ENCODE assay signal across 8 cellular contexts in the genomic region with DNA sequence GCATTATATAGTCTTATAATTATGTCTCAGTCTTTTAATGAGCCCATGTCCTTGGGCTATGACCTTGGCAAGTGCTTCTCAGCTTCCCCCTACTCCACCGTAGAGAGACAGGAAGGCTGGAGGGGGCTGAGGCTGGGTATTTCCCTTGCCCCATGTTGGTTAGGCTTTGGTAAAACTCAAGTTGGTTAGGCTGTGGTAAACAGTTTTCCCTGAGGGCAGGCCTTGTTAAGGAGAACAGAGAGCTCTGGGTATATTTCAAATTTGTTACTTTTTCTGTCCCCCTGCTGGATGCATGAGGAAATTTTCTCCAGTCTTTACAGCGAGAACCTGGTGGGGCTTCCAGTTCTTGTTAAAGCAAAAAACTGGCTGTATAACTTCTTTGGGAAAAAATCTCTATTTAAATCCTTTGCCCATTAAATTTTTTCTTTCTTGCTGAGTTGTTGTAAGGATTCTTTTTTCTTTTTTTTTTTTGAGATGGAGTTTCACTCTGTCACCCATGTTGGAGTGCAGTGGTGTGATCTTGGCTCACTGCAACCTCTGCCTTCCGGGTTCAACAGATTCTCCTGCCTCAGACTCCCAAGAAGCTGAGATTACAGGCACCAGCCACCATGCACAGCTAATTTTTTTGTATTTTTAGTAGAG. TPM values are rescaled to one million over a fixed set of nuclear protein-coding genes. Genes with fewer than 3 reads are reported as not detected.
DNase-seq lines count a peak whose midpoint lies in the region; ATAC-seq, FAIRE-seq and TF ChIP-seq lines count a peak whose summit lies in the region.

No MANE protein-coding gene starts in this region.

- H3K4me2 ChIP-seq in HepG2 (ENCODE audit: low read depth, low read length) = no peak overlapping the region

- BruUV-seq in HepG2 (replicated peaks; lab: Mats Ljungman, UMichigan) = no TSS peak

- peak; percentile 59 for DNase-seq in EH (ENCODE audit: low read depth)
- DNase-seq in NCI-H748 (lab: John Stamatoyannopoulos, UW; ENCODE audit: unreplicated experiment) = peak; percentile 35
- peak; percentile 43 for DNase-seq in astrocyte of the spinal cord (ENCODE audit: low read depth, low spot score)
- DNase-seq in HepG2 (ENCODE audit: low spot score) = peak; percentile 41
- no peak for DNase-seq in NCI-H1417 treated with DMSO at 0.1 percent for 48 hours (lab: John Stamatoyannopoulos, UW)
- no peak for DNase-seq in NCI-H2081 treated with DMSO at 0.1 percent for 48 hours (lab: John Stamatoyannopoulos, UW)
- DNase-seq in GDM1 (lab: John Stamatoyannopoulos, UW) = no peak

- TF ChIP-seq RAD21 in HepG2 (CRISPR knock-in tag; IDR thresholded peaks at IDR 0.05) = no peak; the same call in 1 of the 2 replicates

- in situ Hi-C loops in astrocyte of the spinal cord (cut with HindIII; ENCODE audit: low sequenced_read_pairs) = no loop called here
- in situ Hi-C loops in HepG2 (cut with HindIII; ENCODE audit: extremely low pct_ligation_motif_present, low pct_unique_long_range_greater_than_20kb) = no loop called here

- WGBS in HepG2 (ENCODE audit: low lambda C conversion rate) = 45% methylated on average over 3 of the region's 3 CpGs

- no peaks in the 10 kb centered on the region for H4K20me1 ChIP-seq in HepG2 (ENCODE audit: insufficient read depth, low read length)

- FAIRE-seq in HepG2 (lab: Jason Lieb, UNC) = no peak

- no peaks in the 10 kb centered on the region for H3K36me3 ChIP-seq in HepG2 (replicated peaks in 1 of 2; ENCODE audit: control insufficient read depth in 1 of 2, insufficient read depth in 2 of 2, low read length in 2 of 2)

- H3K4me3 ChIP-seq in astrocyte of the spinal cord (ENCODE audit: low read depth, low read length) (no peak overlapping the region), HepG2 (replicated peaks in 1 of 3; ENCODE audit: insufficient read depth in 1 of 3, low read depth in 2 of 3, low read length in 3 of 3) (no peak overlapping the region)

- no peak for TF ChIP-seq POLR2A in HepG2 (IDR thresholded peaks at IDR 0.05; ENCODE audit: insufficient read depth in 1 of 2, low read depth in 2 of 2, low read length in 2 of 2)

- H3K79me2 ChIP-seq in HepG2 (ENCODE audit: insufficient read depth, low read length) = no peaks in the 10 kb centered on the region

- intact Hi-C loops in HepG2 (cut with micrococcal nuclease; ENCODE audit: unreplicated experiment) = loop anchor here (5.0 kb wide), 2 partner anchors 66 to 136 kb away; partner anchors contain the start of genes ILK and RRP8

- H3K9ac ChIP-seq in HepG2 (ENCODE audit: insufficient read depth, low read depth, low read length) = no peak overlapping the region

- ATAC-seq in GM21381 (IDR thresholded peaks at IDR 0.05; ENCODE audit: unreplicated experiment) (peak; percentile 56), HepG2 (peak; percentile 83)

- CTCF ChIA-PET in HepG2 (lab: Yijun Ruan, JAX; ENCODE audit: low intra/inter-chr PET ratio, low total read pairs) = interaction anchor here (0.8 to 1.5 kb wide), 3 partner anchors 64 to 139 kb away, joined by 3 to 9 read pairs (median 4); partner anchors contain the start of genes ILK and RRP8

- POLR2A ChIA-PET in HepG2 (lab: Yijun Ruan, JAX) = interaction anchor here (1.0 to 1.2 kb wide), 2 partner anchors 15 to 49 kb away, joined by 5 to 7 read pairs; partner anchors contain the start of genes MRPL17 and TPP1

- TF ChIP-seq EP300 in HepG2 (IDR thresholded peaks at IDR 0.05; ENCODE audit: low read depth in 2 of 2, low read length in 2 of 2) (no peak), HepG2 (CRISPR knock-in tag; IDR thresholded peaks at IDR 0.05; ENCODE audit: borderline replicate concordance) (no peak)

- TF ChIP-seq CTCF in astrocyte of the spinal cord (IDR thresholded peaks at IDR 0.05; ENCODE audit: low read depth, low read length) (peak; percentile 56), HepG2 (CRISPR knock-in tag; IDR thresholded peaks at IDR 0.05) (peak; percentile 43)

- H3K9me3 ChIP-seq in HepG2 (ENCODE audit: low read length) = no peaks in the 10 kb centered on the region

- peak overlapping the region; percentile 11 for H2AFZ ChIP-seq in HepG2 (ENCODE audit: low read length)

- H3K4me1 ChIP-seq in HepG2 (ENCODE audit: insufficient read depth, low read length) = no peaks in the 10 kb centered on the region

- peaks cover 0 to 13% of the 10 kb centered on the region in 2 experiments; a peak in 2 of 5 replicates for H3K27me3 ChIP-seq in HepG2 (ENCODE audit: control insufficient read depth in 1 of 2, insufficient read depth in 2 of 2, low read length in 2 of 2)

- no peak overlapping the region for H3K27ac ChIP-seq in HepG2 (ENCODE audit: extremely low read length, insufficient read depth, low read length)

RNA-seq across cellular contexts. Expression of gene DCHS1, which starts 12.2 kb away (rescaled TPM):
- total RNA-seq in HepG2 (2016; rRNA removed; fragmentation: Illumina TruSeq; extraction: Trizol) = under 0.01 TPM in 1 of 2 replicates, not detected in the other
- total RNA-seq in HepG2 (2016; cell fraction: cytosol; rRNA removed; fragmentation: Illumina TruSeq; extraction: Trizol; ENCODE audit: low read depth) = not detected in 2 replicates
- not detected in 2 replicates for total RNA-seq in HepG2 (2016; cell fraction: insoluble cytoplasmic fraction; rRNA removed; fragmentation: Illumina TruSeq; extraction: Trizol)
- total RNA-seq in HepG2 (2016; cell fraction: membrane; rRNA removed; fragmentation: Illumina TruSeq; extraction: Trizol) = not detected in 2 replicates
- total RNA-seq in HepG2 (2016; cell fraction: nucleus; rRNA removed; fragmentation: Illumina TruSeq; extraction: Trizol) = 0.06 TPM in 1 of 2 replicates, not detected in the other
- polyA plus RNA-seq in HepG2 (2011; rRNA removed) = 0.01 and 0.03 TPM in 2 replicates
- polyA plus RNA-seq in HepG2 (2011; cell fraction: cytosol; rRNA removed) = 0.01 TPM in 2 replicates
- 0.08 and 0.12 TPM in 2 replicates for polyA plus RNA-seq in HepG2 (2011; cell fraction: nucleus; rRNA removed)
- 0.03 and 0.09 TPM in 2 replicates for polyA plus RNA-seq in HepG2 (2012)
- not detected in 2 replicates for polyA plus RNA-seq in HepG2 (2016; cell fraction: cytosol; fragmentation: Illumina TruSeq; extraction: Trizol; ENCODE audit: low read depth)
- not detected in 2 replicates for polyA plus RNA-seq in HepG2 (2016; cell fraction: insoluble cytoplasmic fraction; fragmentation: Illumina TruSeq; extraction: Trizol; ENCODE audit: low read depth)
- polyA plus RNA-seq in HepG2 (2016; cell fraction: membrane; fragmentation: Illumina TruSeq; extraction: Trizol; ENCODE audit: low read depth) = not detected in 2 replicates
- not detected in 2 replicates for polyA plus RNA-seq in HepG2 (2016; cell fraction: nucleus; fragmentation: Illumina TruSeq; extraction: Trizol; ENCODE audit: insufficient read depth, low read depth)
- 0.07 and 0.16 TPM in 2 replicates for polyA minus RNA-seq in HepG2 (2011; rRNA and poly(A)+ RNA removed; ENCODE audit: low replicate concordance)
- 0.10 TPM in 1 of 2 replicates, not detected in the other for polyA minus RNA-seq in HepG2 (2011; cell fraction: cytosol; rRNA and poly(A)+ RNA removed)
- 0.12 and 0.13 TPM in 2 replicates for polyA minus RNA-seq in HepG2 (2011; cell fraction: nucleus; rRNA and poly(A)+ RNA removed)

RNA-seq across cellular contexts. Expression of gene MRPL17, which starts 15.3 kb away (rescaled TPM):
- total RNA-seq in HepG2 (2016; rRNA removed; fragmentation: Illumina TruSeq; extraction: Trizol) = 90.0 and 97.9 TPM in 2 replicates
- total RNA-seq in HepG2 (2016; cell fraction: cytosol; rRNA removed; fragmentation: Illumina TruSeq; extraction: Trizol; ENCODE audit: low read depth) = 29.1 and 29.3 TPM in 2 replicates
- total RNA-seq in HepG2 (2016; cell fraction: insoluble cytoplasmic fraction; rRNA removed; fragmentation: Illumina TruSeq; extraction: Trizol) = 79.3 and 102 TPM in 2 replicates
- total RNA-seq in HepG2 (2016; cell fraction: membrane; rRNA removed; fragmentation: Illumina TruSeq; extraction: Trizol) = 33.0 and 35.7 TPM in 2 replicates
- 31.5 and 38.4 TPM in 2 replicates for total RNA-seq in HepG2 (2016; cell fraction: nucleus; rRNA removed; fragmentation: Illumina TruSeq; extraction: Trizol)
- 53.7 and 59.4 TPM in 2 replicates for polyA plus RNA-seq in HepG2 (2011; rRNA removed)
- 36.2 and 46.4 TPM in 2 replicates for polyA plus RNA-seq in HepG2 (2011; cell fraction: cytosol; rRNA removed)
- polyA plus RNA-seq in HepG2 (2011; cell fraction: nucleus; rRNA removed) = 17.6 and 20.3 TPM in 2 replicates
- polyA plus RNA-seq in HepG2 (2012) = 27.7 and 47.0 TPM in 2 replicates
- 24.1 and 27.6 TPM in 2 replicates for polyA plus RNA-seq in HepG2 (2016; cell fraction: cytosol; fragmentation: Illumina TruSeq; extraction: Trizol; ENCODE audit: low read depth)
- 114 and 118 TPM in 2 replicates for polyA plus RNA-seq in HepG2 (2016; cell fraction: insoluble cytoplasmic fraction; fragmentation: Illumina TruSeq; extraction: Trizol; ENCODE audit: low read depth)
- polyA plus RNA-seq in HepG2 (2016; cell fraction: membrane; fragmentation: Illumina TruSeq; extraction: Trizol; ENCODE audit: low read depth) = 26.3 and 30.4 TPM in 2 replicates
- polyA plus RNA-seq in HepG2 (2016; cell fraction: nucleus; fragmentation: Illumina TruSeq; extraction: Trizol; ENCODE audit: insufficient read depth, low read depth) = 68.9 and 72.4 TPM in 2 replicates
- polyA minus RNA-seq in HepG2 (2011; rRNA and poly(A)+ RNA removed; ENCODE audit: low replicate concordance) = 33.6 and 93.6 TPM in 2 replicates
- polyA minus RNA-seq in HepG2 (2011; cell fraction: cytosol; rRNA and poly(A)+ RNA removed) = 22.0 and 32.7 TPM in 2 replicates
- polyA minus RNA-seq in HepG2 (2011; cell fraction: nucleus; rRNA and poly(A)+ RNA removed) = 27.2 and 31.0 TPM in 2 replicates

RNA-seq across cellular contexts. Expression of gene TPP1, which starts 48.6 kb away (rescaled TPM):
- total RNA-seq in HepG2 (2016; rRNA removed; fragmentation: Illumina TruSeq; extraction: Trizol) = 13.9 and 14.4 TPM in 2 replicates
- 2.0 and 2.1 TPM in 2 replicates for total RNA-seq in HepG2 (2016; cell fraction: cytosol; rRNA removed; fragmentation: Illumina TruSeq; extraction: Trizol; ENCODE audit: low read depth)
- total RNA-seq in HepG2 (2016; cell fraction: insoluble cytoplasmic fraction; rRNA removed; fragmentation: Illumina TruSeq; extraction: Trizol) = 12.7 and 19.0 TPM in 2 replicates
- total RNA-seq in HepG2 (2016; cell fraction: membrane; rRNA removed; fragmentation: Illumina TruSeq; extraction: Trizol) = 5.1 and 5.7 TPM in 2 replicates
- 44.6 and 53.2 TPM in 2 replicates for total RNA-seq in HepG2 (2016; cell fraction: nucleus; rRNA removed; fragmentation: Illumina TruSeq; extraction: Trizol)
- 74.6 and 75.4 TPM in 2 replicates for polyA plus RNA-seq in HepG2 (2011; rRNA removed)
- polyA plus RNA-seq in HepG2 (2011; cell fraction: cytosol; rRNA removed) = 41.2 and 69.0 TPM in 2 replicates
- polyA plus RNA-seq in HepG2 (2011; cell fraction: nucleus; rRNA removed) = 130 and 133 TPM in 2 replicates
- 67.2 and 75.4 TPM in 2 replicates for polyA plus RNA-seq in HepG2 (2012)
- 3.2 and 3.3 TPM in 2 replicates for polyA plus RNA-seq in HepG2 (2016; cell fraction: cytosol; fragmentation: Illumina TruSeq; extraction: Trizol; ENCODE audit: low read depth)
- polyA plus RNA-seq in HepG2 (2016; cell fraction: insoluble cytoplasmic fraction; fragmentation: Illumina TruSeq; extraction: Trizol; ENCODE audit: low read depth) = 19.2 and 28.8 TPM in 2 replicates
- polyA plus RNA-seq in HepG2 (2016; cell fraction: membrane; fragmentation: Illumina TruSeq; extraction: Trizol; ENCODE audit: low read depth) = 6.8 and 8.7 TPM in 2 replicates
- polyA plus RNA-seq in HepG2 (2016; cell fraction: nucleus; fragmentation: Illumina TruSeq; extraction: Trizol; ENCODE audit: insufficient read depth, low read depth) = 86.0 and 89.1 TPM in 2 replicates
- polyA minus RNA-seq in HepG2 (2011; rRNA and poly(A)+ RNA removed; ENCODE audit: low replicate concordance) = 99.1 and 146 TPM in 2 replicates
- 64.9 and 85.0 TPM in 2 replicates for polyA minus RNA-seq in HepG2 (2011; cell fraction: cytosol; rRNA and poly(A)+ RNA removed)
- 36.2 and 41.0 TPM in 2 replicates for polyA minus RNA-seq in HepG2 (2011; cell fraction: nucleus; rRNA and poly(A)+ RNA removed)

RNA-seq across cellular contexts. Expression of gene TAF10, which starts 55.8 kb away (rescaled TPM):
- total RNA-seq in HepG2 (2016; rRNA removed; fragmentation: Illumina TruSeq; extraction: Trizol) = 51.0 and 71.3 TPM in 2 replicates
- 280 and 312 TPM in 2 replicates for total RNA-seq in HepG2 (2016; cell fraction: cytosol; rRNA removed; fragmentation: Illumina TruSeq; extraction: Trizol; ENCODE audit: low read depth)
- 37.8 and 65.8 TPM in 2 replicates for total RNA-seq in HepG2 (2016; cell fraction: insoluble cytoplasmic fraction; rRNA removed; fragmentation: Illumina TruSeq; extraction: Trizol)
- total RNA-seq in HepG2 (2016; cell fraction: membrane; rRNA removed; fragmentation: Illumina TruSeq; extraction: Trizol) = 172 and 203 TPM in 2 replicates
- 23.9 and 34.5 TPM in 2 replicates for total RNA-seq in HepG2 (2016; cell fraction: nucleus; rRNA removed; fragmentation: Illumina TruSeq; extraction: Trizol)
- 134 and 142 TPM in 2 replicates for polyA plus RNA-seq in HepG2 (2011; rRNA removed)
- polyA plus RNA-seq in HepG2 (2011; cell fraction: cytosol; rRNA removed) = 64.4 and 94.2 TPM in 2 replicates
- polyA plus RNA-seq in HepG2 (2011; cell fraction: nucleus; rRNA removed) = 76.4 and 83.1 TPM in 2 replicates
- polyA plus RNA-seq in HepG2 (2012) = 79.6 and 103 TPM in 2 replicates
- polyA plus RNA-seq in HepG2 (2016; cell fraction: cytosol; fragmentation: Illumina TruSeq; extraction: Trizol; ENCODE audit: low read depth) = 614 TPM in 2 replicates
- polyA plus RNA-seq in HepG2 (2016; cell fraction: insoluble cytoplasmic fraction; fragmentation: Illumina TruSeq; extraction: Trizol; ENCODE audit: low read depth) = 76.0 and 96.8 TPM in 2 replicates
- 335 TPM in 2 replicates for polyA plus RNA-seq in HepG2 (2016; cell fraction: membrane; fragmentation: Illumina TruSeq; extraction: Trizol; ENCODE audit: low read depth)
- 91.8 and 94.6 TPM in 2 replicates for polyA plus RNA-seq in HepG2 (2016; cell fraction: nucleus; fragmentation: Illumina TruSeq; extraction: Trizol; ENCODE audit: insufficient read depth, low read depth)
- 60.8 and 157 TPM in 2 replicates for polyA minus RNA-seq in HepG2 (2011; rRNA and poly(A)+ RNA removed; ENCODE audit: low replicate concordance)
- polyA minus RNA-seq in HepG2 (2011; cell fraction: cytosol; rRNA and poly(A)+ RNA removed) = 21.5 and 21.7 TPM in 2 replicates
- polyA minus RNA-seq in HepG2 (2011; cell fraction: nucleus; rRNA and poly(A)+ RNA removed) = 13.3 and 17.4 TPM in 2 replicates

Comparison
In these comparisons a context has a peak if more than half of its experiments do, and no peak if none do; other contexts are left out.
1. DNase-seq: peak in EH (single experiment), NCI-H748 (single experiment), astrocyte of the spinal cord (single experiment) and HepG2 (single experiment); none in NCI-H1417 treated with DMSO at 0.1 percent for 48 hours (single experiment), NCI-H2081 treated with DMSO at 0.1 percent for 48 hours (single experiment) and GDM1 (single experiment).